ENCODE assay signal across 1 cellular context in genomic region chr1:156848461-156849150, GRCh38.
TF ChIP-seq lines count a peak whose summit lies in the region.

No MANE protein-coding gene starts in this region.

TF ChIP-seq in HepG2, 621 proteins besides CTCF, POLR2A, EP300 and RAD21:
- no peak for TF ChIP-seq ZNF496 (CRISPR knock-in tag; IDR thresholded peaks at IDR 0.05; ENCODE audit: insufficient replicate concordance)
- TF ChIP-seq, protein P1, sequence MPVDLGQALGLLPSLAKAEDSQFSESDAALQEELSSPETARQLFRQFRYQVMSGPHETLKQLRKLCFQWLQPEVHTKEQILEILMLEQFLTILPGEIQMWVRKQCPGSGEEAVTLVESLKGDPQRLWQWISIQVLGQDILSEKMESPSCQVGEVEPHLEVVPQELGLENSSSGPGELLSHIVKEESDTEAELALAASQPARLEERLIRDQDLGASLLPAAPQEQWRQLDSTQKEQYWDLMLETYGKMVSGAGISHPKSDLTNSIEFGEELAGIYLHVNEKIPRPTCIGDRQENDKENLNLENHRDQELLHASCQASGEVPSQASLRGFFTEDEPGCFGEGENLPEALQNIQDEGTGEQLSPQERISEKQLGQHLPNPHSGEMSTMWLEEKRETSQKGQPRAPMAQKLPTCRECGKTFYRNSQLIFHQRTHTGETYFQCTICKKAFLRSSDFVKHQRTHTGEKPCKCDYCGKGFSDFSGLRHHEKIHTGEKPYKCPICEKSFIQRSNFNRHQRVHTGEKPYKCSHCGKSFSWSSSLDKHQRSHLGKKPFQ (CRISPR knock-in tag; IDR thresholded peaks at IDR 0.05; ENCODE audit: insufficient replicate concordance) = no peak
- TF ChIP-seq TEF (CRISPR knock-in tag; IDR thresholded peaks at IDR 0.05) = no peak
- TF ChIP-seq KLF16 (CRISPR knock-in tag; IDR thresholded peaks at IDR 0.05) = no peak
- TF ChIP-seq, protein P2, sequence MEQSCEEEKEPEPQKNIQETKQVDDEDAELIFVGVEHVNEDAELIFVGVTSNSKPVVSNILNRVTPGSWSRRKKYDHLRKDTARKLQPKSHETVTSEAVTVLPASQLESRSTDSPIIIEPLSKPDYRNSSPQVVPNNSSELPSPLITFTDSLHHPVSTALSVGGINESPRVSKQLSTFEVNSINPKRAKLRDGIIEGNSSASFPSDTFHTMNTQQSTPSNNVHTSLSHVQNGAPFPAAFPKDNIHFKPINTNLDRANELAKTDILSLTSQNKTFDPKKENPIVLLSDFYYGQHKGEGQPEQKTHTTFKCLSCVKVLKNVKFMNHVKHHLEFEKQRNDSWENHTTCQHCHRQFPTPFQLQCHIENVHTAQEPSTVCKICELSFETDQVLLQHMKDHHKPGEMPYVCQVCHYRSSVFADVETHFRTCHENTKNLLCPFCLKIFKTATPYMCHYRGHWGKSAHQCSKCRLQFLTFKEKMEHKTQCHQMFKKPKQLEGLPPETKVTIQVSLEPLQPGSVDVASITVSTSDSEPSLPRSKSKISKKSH (CRISPR knock-in tag; IDR thresholded peaks at IDR 0.05; ENCODE audit: borderline replicate concordance) = no peak
- TF ChIP-seq ZBTB46 (CRISPR knock-in tag; IDR thresholded peaks at IDR 0.05; ENCODE audit: borderline replicate concordance) = no peak
- TF ChIP-seq REPIN1 (CRISPR knock-in tag; IDR thresholded peaks at IDR 0.05; ENCODE audit: borderline replicate concordance, low read depth) = no peak
- TF ChIP-seq SIN3A (IDR thresholded peaks at IDR 0.05; ENCODE audit: borderline replicate concordance, low read depth, low read length) = no peak
- no peak for TF ChIP-seq HBP1 (CRISPR knock-in tag; IDR thresholded peaks at IDR 0.05; ENCODE audit: low read depth)
- TF ChIP-seq NCOA5 (CRISPR knock-in tag; IDR thresholded peaks at IDR 0.05) = no peak
- TF ChIP-seq, protein P3, sequence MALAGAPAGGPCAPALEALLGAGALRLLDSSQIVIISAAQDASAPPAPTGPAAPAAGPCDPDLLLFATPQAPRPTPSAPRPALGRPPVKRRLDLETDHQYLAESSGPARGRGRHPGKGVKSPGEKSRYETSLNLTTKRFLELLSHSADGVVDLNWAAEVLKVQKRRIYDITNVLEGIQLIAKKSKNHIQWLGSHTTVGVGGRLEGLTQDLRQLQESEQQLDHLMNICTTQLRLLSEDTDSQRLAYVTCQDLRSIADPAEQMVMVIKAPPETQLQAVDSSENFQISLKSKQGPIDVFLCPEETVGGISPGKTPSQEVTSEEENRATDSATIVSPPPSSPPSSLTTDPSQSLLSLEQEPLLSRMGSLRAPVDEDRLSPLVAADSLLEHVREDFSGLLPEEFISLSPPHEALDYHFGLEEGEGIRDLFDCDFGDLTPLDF (CRISPR knock-in tag; IDR thresholded peaks at IDR 0.05) = no peak
